In genomic region chr12:104691661-104692334, GRCh38 we compare ENCODE assay signal across 12 cellular contexts.
A peak's percentile ranks its signal among the peaks of the same experiment; 100 is the strongest.
DNase-seq lines count a peak whose midpoint lies in the region; ATAC-seq and TF ChIP-seq lines count a peak whose summit lies in the region.
"Had no signal": no experiment of that assay in that cellular context is flagged by ENCODE, and none has a peak within 500 bp of the region (broad histone marks: within the 10 kb centered on the region; RNA-seq: fewer than 3 reads in every experiment).

No MANE protein-coding gene starts in this region.

- H3K4me1 Mint-ChIP-seq in activated T-cell treated with anti-CD3 and anti-CD28 coated beads, Interleukin-2, amount 50 U/mL, for 24 hours (ENCODE audit: low read depth): peaks cover 80% of the 10 kb centered on the region
- H3K4me1 Mint-ChIP-seq in stimulated activated effector memory CD8-positive, alpha-beta T cell treated with anti-CD3 and anti-CD28 coated beads, Interleukin-12 subunit alpha, Interleukin-12 subunit beta, amount 100 ng/mL, for 72 hours: peaks cover 89% of the 10 kb centered on the region

- no peak for TF ChIP-seq CTCF in breast epithelium (IDR thresholded peaks at IDR 0.05)

- no peaks in the 10 kb centered on the region for H3K9me3 ChIP-seq in breast epithelium

- H3K27me3 Mint-ChIP-seq in activated T-cell treated with anti-CD3 and anti-CD28 coated beads, Interleukin-2, amount 50 U/mL, for 24 hours: no peaks in the 10 kb centered on the region
- H3K27me3 Mint-ChIP-seq: activated naive CD8-positive, alpha-beta T cell had no signal

- no peak overlapping the region for H3K27ac ChIP-seq in breast epithelium

- H3K4me1 ChIP-seq in breast epithelium: no peaks in the 10 kb centered on the region

- no peaks in the 10 kb centered on the region for H3K27me3 ChIP-seq in breast epithelium

- TF ChIP-seq POLR2A in breast epithelium (IDR thresholded peaks at IDR 0.05): no peak

- no peaks in the 10 kb centered on the region for H3K36me3 ChIP-seq in breast epithelium

- intact Hi-C loops in breast epithelium (cut with DNase I; ENCODE audit: low total_unique reads): no loop called here

- ATAC-seq in GM21367 (IDR thresholded peaks at IDR 0.05; ENCODE audit: unreplicated experiment): peak; percentile 35
- ATAC-seq in HG03175 (IDR thresholded peaks at IDR 0.05; ENCODE audit: unreplicated experiment): peak; percentile 53
- ATAC-seq in stimulated activated effector memory CD8-positive, alpha-beta T cell treated with anti-CD3 and anti-CD28 coated beads, Interleukin-12 subunit alpha, Interleukin-12 subunit beta, amount 100 ng/mL, for 72 hours: no peak

- DNase-seq in activated T-cell treated with anti-CD3 and anti-CD28 coated beads, Interleukin-2, amount 50 U/mL, for 24 hours: peak; percentile 21
- DNase-seq in activated T-cell treated with anti-CD3 and anti-CD28 coated beads for 4 hours: no peak
- no peak for DNase-seq in stimulated activated effector memory CD8-positive, alpha-beta T cell treated with anti-CD3 and anti-CD28 coated beads, Interleukin-12 subunit alpha, Interleukin-12 subunit beta, amount 100 ng/mL, for 72 hours (ENCODE audit: low spot score in 2 of 2)
- DNase-seq in NCI-H2171 treated with DMSO at 0.1 percent for 48 hours (lab: John Stamatoyannopoulos, UW): no peak
- no peak for DNase-seq in activated CD4-positive, alpha-beta T cell treated with anti-CD3 and anti-CD28 coated beads, Interleukin-2, amount 50 U/mL, for 48 hours
- DNase-seq in breast epithelium (ENCODE audit: low spot score in 2 of 2): no peak
- DNase-seq: activated CD4-positive, CD25-positive, alpha-beta regulatory T cell; hippocampal formation; SHP77 had no signal

- H3K9me3 Mint-ChIP-seq in activated T-cell treated with anti-CD3 and anti-CD28 coated beads, Interleukin-2, amount 50 U/mL, for 24 hours: peaks cover 4% of the 10 kb centered on the region
- no peaks in the 10 kb centered on the region for H3K9me3 Mint-ChIP-seq in stimulated activated effector memory CD8-positive, alpha-beta T cell treated with anti-CD3 and anti-CD28 coated beads, Interleukin-12 subunit alpha, Interleukin-12 subunit beta, amount 100 ng/mL, for 72 hours

- H3K36me3 Mint-ChIP-seq in activated T-cell treated with anti-CD3 and anti-CD28 coated beads, Interleukin-2, amount 50 U/mL, for 24 hours (ENCODE audit: low read depth): peaks cover 26% of the 10 kb centered on the region
- peaks cover 29% of the 10 kb centered on the region for H3K36me3 Mint-ChIP-seq in stimulated activated effector memory CD8-positive, alpha-beta T cell treated with anti-CD3 and anti-CD28 coated beads, Interleukin-12 subunit alpha, Interleukin-12 subunit beta, amount 100 ng/mL, for 72 hours
- H3K36me3 Mint-ChIP-seq: activated naive CD8-positive, alpha-beta T cell had no signal

- H3K4me3 Mint-ChIP-seq in activated T-cell treated with anti-CD3 and anti-CD28 coated beads, Interleukin-2, amount 50 U/mL, for 24 hours: no peak overlapping the region
- H3K4me3 Mint-ChIP-seq in stimulated activated effector memory CD8-positive, alpha-beta T cell treated with anti-CD3 and anti-CD28 coated beads, Interleukin-12 subunit alpha, Interleukin-12 subunit beta, amount 100 ng/mL, for 72 hours: peak overlapping the region; percentile 24
- H3K4me3 Mint-ChIP-seq: activated naive CD8-positive, alpha-beta T cell had no signal

- no peak overlapping the region for H3K27ac Mint-ChIP-seq in activated T-cell treated with anti-CD3 and anti-CD28 coated beads, Interleukin-2, amount 50 U/mL, for 24 hours
- H3K27ac Mint-ChIP-seq in stimulated activated effector memory CD8-positive, alpha-beta T cell treated with anti-CD3 and anti-CD28 coated beads, Interleukin-12 subunit alpha, Interleukin-12 subunit beta, amount 100 ng/mL, for 72 hours: no peak overlapping the region
- H3K27ac Mint-ChIP-seq: activated naive CD8-positive, alpha-beta T cell had no signal

- H3K4me3 ChIP-seq in breast epithelium: no peak overlapping the region
